ENCODE assay signal across 28 cellular contexts in the genomic region with DNA sequence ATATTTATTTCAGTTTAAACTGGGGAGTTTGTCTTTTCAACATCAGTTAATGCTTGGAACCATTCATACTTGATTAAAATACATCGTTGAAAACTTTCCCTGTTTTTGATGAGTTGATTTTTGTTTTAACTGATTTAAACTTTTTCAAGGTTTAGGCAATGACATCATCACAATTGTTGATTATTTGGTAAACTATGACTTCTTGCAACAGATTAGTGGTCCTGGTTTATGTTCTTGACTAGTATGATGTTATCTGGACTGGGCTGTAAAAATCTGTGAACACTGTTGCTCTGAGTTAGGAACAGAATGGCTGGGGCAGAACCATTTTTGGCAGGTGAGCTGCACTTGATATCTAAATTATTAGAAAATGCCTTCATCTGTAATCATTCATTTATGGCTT. TPM values are rescaled to one million over a fixed set of nuclear protein-coding genes. Genes with fewer than 3 reads are reported as not detected.
A peak's percentile ranks its signal among the peaks of the same experiment; 100 is the strongest.
DNase-seq lines count a peak whose midpoint lies in the region; ATAC-seq, FAIRE-seq and TF ChIP-seq lines count a peak whose summit lies in the region.
"Had no signal": no experiment of that assay in that cellular context is flagged by ENCODE, and none has a peak within 500 bp of the region (broad histone marks: within the 10 kb centered on the region; RNA-seq: fewer than 3 reads in every experiment).

A gene with protein sequence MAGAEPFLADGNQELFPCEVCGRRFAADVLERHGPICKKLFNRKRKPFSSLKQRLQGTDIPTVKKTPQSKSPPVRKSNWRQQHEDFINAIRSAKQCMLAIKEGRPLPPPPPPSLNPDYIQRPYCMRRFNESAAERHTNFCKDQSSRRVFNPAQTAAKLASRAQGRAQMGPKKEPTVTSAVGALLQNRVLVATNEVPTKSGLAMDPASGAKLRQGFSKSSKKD (plus strand): TSS at position 241 of the 400 bp plus-strand sequence. CDS start 66 bp downstream, at position 307.

- no peak for TF ChIP-seq RAD21 in GM12878 (IDR thresholded peaks at IDR 0.05; ENCODE audit: insufficient read depth, low read depth, low read length)

- WGBS in GM12878 (ENCODE audit: insufficient coverage, insufficient replicate concordance, low lambda C conversion rate, missing lambda C conversion rate): 100% methylated on average over 1 of the region's 1 CpG
- WGBS in testis, 2 donors: 85 to 86% methylated on average over 1 of the region's 1 CpG
- 66 to 87% (median 72%) methylated on average over 1 of the region's 1 CpG for WGBS in ovary, 3 donors

- no peak for DNase-seq in activated CD8-positive, alpha-beta T cell treated with anti-CD3 and anti-CD28 coated beads for 36 hours
- DNase-seq in activated CD8-positive, alpha-beta T cell treated with anti-CD3 and anti-CD28 coated beads, Interleukin-2, amount 10 ng/mL, durations not matched to agents 7 days and 5 days: no peak
- DNase-seq in GM12878 (ENCODE audit: low read depth, low spot score) (no peak), testis (no peak), posterior vena cava (ENCODE audit: low spot score) (no peak), ovary (no peak)
- no peak for DNase-seq in activated T-cell treated with anti-CD3 and anti-CD28 coated beads, Interleukin-2, amount 50 U/mL, for 48 hours
- DNase-seq: ACHN; Caco-2; CD4-positive, alpha-beta T cell; DMS153; Kasumi-1; NCI-H1694; NCI-H2081 treated with DMSO at 0.1 percent for 48 hours; NCI-H2171 treated with DMSO at 0.1 percent for 48 hours; NCI-H524 treated with DMSO at 0.1 percent for 48 hours; NCI-H82; OCI-M1 had no signal

- H3K4me3 Mint-ChIP-seq in activated CD8-positive, alpha-beta T cell treated with anti-CD3 and anti-CD28 coated beads for 36 hours: no peak within 1 kb of the TSS
- no peak within 1 kb of the TSS for H3K4me3 Mint-ChIP-seq in activated CD8-positive, alpha-beta T cell treated with anti-CD3 and anti-CD28 coated beads, Interleukin-2, amount 10 ng/mL, durations not matched to agents 7 days and 5 days
- H3K4me3 Mint-ChIP-seq: CD4-positive, alpha-beta T cell had no signal

- H3K36me3 ChIP-seq in GM12878 (ENCODE audit: control insufficient read depth in 2 of 2, insufficient read depth in 2 of 2, low read length in 1 of 2): peaks cover 0 to 14% of the 10 kb centered on the region in 2 experiments
- H3K36me3 ChIP-seq in muscle layer of duodenum (ENCODE audit: control insufficient read depth in 1 of 2, insufficient read depth in 2 of 2, low read length in 2 of 2): peaks cover 25 to 30% of the 10 kb centered on the region in 2 donors
- no peaks in the 10 kb centered on the region for H3K36me3 ChIP-seq in testis (ENCODE audit: low read depth, missing control alignments)
- H3K36me3 ChIP-seq in ovary: no peaks in the 10 kb centered on the region

- no peak for FAIRE-seq in GM12878 (lab: Jason Lieb, UNC)
- FAIRE-seq: GM12892, H1, RCC 7860 had no signal

- H3K4me3 ChIP-seq in GM12878 (no peak within 1 kb of the TSS), muscle layer of duodenum (ENCODE audit: low read depth in 1 of 2, low read length in 2 of 2) (no peak within 1 kb of the TSS), testis (no peak within 1 kb of the TSS), ovary (no peak within 1 kb of the TSS)
- H3K4me3 ChIP-seq: BLaER1, SJSA1 had no signal

- no peaks in the 10 kb centered on the region for H4K20me1 ChIP-seq in GM12878 (ENCODE audit: control insufficient read depth, insufficient read depth)

- peaks cover 2% of the 10 kb centered on the region for H3K9me3 Mint-ChIP-seq in activated CD8-positive, alpha-beta T cell treated with anti-CD3 and anti-CD28 coated beads for 36 hours
- H3K9me3 Mint-ChIP-seq in activated CD8-positive, alpha-beta T cell treated with anti-CD3 and anti-CD28 coated beads, Interleukin-2, amount 10 ng/mL, durations not matched to agents 7 days and 5 days (ENCODE audit: insufficient read depth): no peaks in the 10 kb centered on the region

- H3K9ac ChIP-seq in GM12878 (ENCODE audit: control insufficient read depth, insufficient read depth, low read length): no peak within 1 kb of the TSS
- H3K9ac ChIP-seq: BLaER1 had no signal

- no peaks in the 10 kb centered on the region for H3K27me3 Mint-ChIP-seq in activated CD8-positive, alpha-beta T cell treated with anti-CD3 and anti-CD28 coated beads for 36 hours
- no peaks in the 10 kb centered on the region for H3K27me3 Mint-ChIP-seq in activated CD8-positive, alpha-beta T cell treated with anti-CD3 and anti-CD28 coated beads, Interleukin-2, amount 10 ng/mL, durations not matched to agents 7 days and 5 days (ENCODE audit: low read depth)
- H3K27me3 Mint-ChIP-seq: CD4-positive, alpha-beta T cell had no signal

- no peak for ATAC-seq in activated CD8-positive, alpha-beta T cell treated with anti-CD3 and anti-CD28 coated beads for 36 hours
- ATAC-seq in activated CD8-positive, alpha-beta T cell treated with anti-CD3 and anti-CD28 coated beads, Interleukin-2, amount 10 ng/mL, durations not matched to agents 7 days and 5 days: no peak
- no peak for ATAC-seq in GM12878
- ATAC-seq: Right ventricle myocardium inferior had no signal

- TF ChIP-seq POLR2A in GM12878 (IDR thresholded peaks at IDR 0.05; ENCODE audit: low read depth, low read length) (no peak), testis (IDR thresholded peaks at IDR 0.05) (no peak), ovary (IDR thresholded peaks at IDR 0.05) (no peak)

- CTCF ChIA-PET in activated CD8-positive, alpha-beta T cell treated with anti-CD3 and anti-CD28 coated beads for 36 hours (lab: Charles Lee): no interaction called here
- CTCF ChIA-PET in activated CD8-positive, alpha-beta T cell treated with anti-CD3 and anti-CD28 coated beads, Interleukin-2, amount 10 ng/mL, durations not matched to agents 7 days and 5 days (lab: Charles Lee): interaction anchor here (0.8 to 1.9 kb wide), 2 partner anchors 76 to 149 kb away, joined by 4 read pairs; no protein-coding TSS in a partner anchor
- CTCF ChIA-PET in GM12878 (lab: Yijun Ruan, JAX): no interaction called here

- H3K9me3 ChIP-seq in GM12878 (replicated peaks; ENCODE audit: control insufficient read depth, insufficient read depth, low read length) (no peaks in the 10 kb centered on the region; the same call in 1 of the 3 replicates), muscle layer of duodenum (ENCODE audit: control insufficient read depth in 1 of 2, low read length in 2 of 2) (no peaks in the 10 kb centered on the region), testis (no peaks in the 10 kb centered on the region), ovary (no peaks in the 10 kb centered on the region)
- H3K9me3 ChIP-seq: Caco-2, SJSA1 had no signal

- no peaks in the 10 kb centered on the region for H3K4me1 Mint-ChIP-seq in activated CD8-positive, alpha-beta T cell treated with anti-CD3 and anti-CD28 coated beads for 36 hours (ENCODE audit: low read depth)
- no peaks in the 10 kb centered on the region for H3K4me1 Mint-ChIP-seq in activated CD8-positive, alpha-beta T cell treated with anti-CD3 and anti-CD28 coated beads, Interleukin-2, amount 10 ng/mL, durations not matched to agents 7 days and 5 days (ENCODE audit: low read depth)

- H3K27ac ChIP-seq in GM12878 (ENCODE audit: control insufficient read depth, insufficient read depth) (no peak within 1 kb of the TSS), muscle layer of duodenum (ENCODE audit: low read length) (peak within 1 kb of the TSS; percentile 47), testis (no peak within 1 kb of the TSS), ovary (no peak within 1 kb of the TSS)
- H3K27ac ChIP-seq: 22Rv1, BLaER1, SJSA1 had no signal

- H3K27me3 ChIP-seq in GM12878 (replicated peaks in 1 of 2; ENCODE audit: control insufficient read depth in 2 of 2, insufficient read depth in 2 of 2, low read length in 1 of 2) (no peaks in the 10 kb centered on the region), muscle layer of duodenum (ENCODE audit: low read depth, low read length) (no peaks in the 10 kb centered on the region), testis (no peaks in the 10 kb centered on the region), ovary (no peaks in the 10 kb centered on the region)
- H3K27me3 ChIP-seq: BLaER1 had no signal

- TF ChIP-seq CTCF in activated CD8-positive, alpha-beta T cell treated with anti-CD3 and anti-CD28 coated beads for 36 hours (IDR thresholded peaks at IDR 0.05): no peak
- TF ChIP-seq CTCF in GM12878 (IDR thresholded peaks at IDR 0.05 in 2 of 3, conservative IDR thresholded peaks at IDR 0.05 in 1 of 3; ENCODE audit: control insufficient read depth in 2 of 3, extremely low read depth in 1 of 3, insufficient read depth in 1 of 3, low read depth in 3 of 3, low read length in 3 of 3) (no peak), testis (IDR thresholded peaks at IDR 0.05) (no peak), ovary (IDR thresholded peaks at IDR 0.05) (no peak)

- intact Hi-C loops in activated CD8-positive, alpha-beta T cell treated with anti-CD3 and anti-CD28 coated beads for 36 hours (cut with micrococcal nuclease): no loop called here
- intact Hi-C loops in GM12878 (cut with micrococcal nuclease; ENCODE audit: unreplicated experiment): no loop called here
- intact Hi-C loops in testis (cut with DNase I; ENCODE audit: low total_unique reads): no loop called here
- intact Hi-C loops in posterior vena cava (cut with DNase I): no loop called here
- intact Hi-C loops in ovary (cut with DNase I): no loop called here

- H3K4me1 ChIP-seq in GM12878 (ENCODE audit: control insufficient read depth, insufficient read depth, low read length) (no peaks in the 10 kb centered on the region), muscle layer of duodenum (ENCODE audit: control insufficient read depth in 1 of 2, insufficient read depth in 2 of 2, low read length in 2 of 2) (peaks cover 0 to 21% of the 10 kb centered on the region in 2 donors), testis (no peaks in the 10 kb centered on the region), ovary (ENCODE audit: insufficient read depth) (no peaks in the 10 kb centered on the region)
- H3K4me1 ChIP-seq: BLaER1, Caco-2, SJSA1 had no signal

- BruUV-seq in GM12878 (replicated peaks; lab: Mats Ljungman, UMichigan): no TSS peak

- SMC1A ChIA-PET in GM12878 (lab: Charles Lee; ENCODE audit: uncharacterized antibody, unreplicated experiment): interaction anchor here (1.0 kb wide), 1 partner anchor 15 kb away, joined by 3 read pairs; no protein-coding TSS in a partner anchor

- RAD21 ChIA-PET in GM12878 (lab: Charles Lee; ENCODE audit: unreplicated experiment): no interaction called here

- POLR2A ChIA-PET in activated CD8-positive, alpha-beta T cell treated with anti-CD3 and anti-CD28 coated beads for 36 hours (lab: Charles Lee): no interaction called here
- POLR2A ChIA-PET in activated CD8-positive, alpha-beta T cell treated with anti-CD3 and anti-CD28 coated beads, Interleukin-2, amount 10 ng/mL, durations not matched to agents 7 days and 5 days (lab: Charles Lee): interaction anchor here (0.7 kb wide), 1 partner anchor 214 kb away, joined by 3 read pairs; no protein-coding TSS in a partner anchor
- POLR2A ChIA-PET in GM12878 (lab: Charles Lee): no interaction called here

- in situ Hi-C loops in GM12878 (cut with MboI): no loop called here

- no peaks in the 10 kb centered on the region for H3K79me2 ChIP-seq in GM12878 (ENCODE audit: control insufficient read depth, insufficient read depth, low read length)

- H3K4me2 ChIP-seq in GM12878 (ENCODE audit: control insufficient read depth, insufficient read depth): no peak within 1 kb of the TSS
- H3K4me2 ChIP-seq: BLaER1 had no signal

- H3K36me3 Mint-ChIP-seq in activated CD8-positive, alpha-beta T cell treated with anti-CD3 and anti-CD28 coated beads for 36 hours (ENCODE audit: low read depth): peaks cover 51% of the 10 kb centered on the region
- peaks cover 40% of the 10 kb centered on the region for H3K36me3 Mint-ChIP-seq in activated CD8-positive, alpha-beta T cell treated with anti-CD3 and anti-CD28 coated beads, Interleukin-2, amount 10 ng/mL, durations not matched to agents 7 days and 5 days (ENCODE audit: low read depth)

- H3K27ac Mint-ChIP-seq in activated CD8-positive, alpha-beta T cell treated with anti-CD3 and anti-CD28 coated beads for 36 hours: peak within 1 kb of the TSS; percentile 10
- no peak within 1 kb of the TSS for H3K27ac Mint-ChIP-seq in activated CD8-positive, alpha-beta T cell treated with anti-CD3 and anti-CD28 coated beads, Interleukin-2, amount 10 ng/mL, durations not matched to agents 7 days and 5 days
- H3K27ac Mint-ChIP-seq: CD4-positive, alpha-beta T cell had no signal

- no peak within 1 kb of the TSS for H2AFZ ChIP-seq in GM12878 (ENCODE audit: control insufficient read depth, low read depth, low read length)

- TF ChIP-seq EP300 in GM12878 (IDR thresholded peaks at IDR 0.05; ENCODE audit: borderline replicate concordance in 1 of 2, control insufficient read depth in 1 of 2, low read depth in 2 of 2, low read length in 2 of 2): no peak
- TF ChIP-seq EP300 in ovary (IDR thresholded peaks at IDR 0.05): no peak

RNA-seq across cellular contexts. Expression of the gene that starts here (rescaled TPM):
- not detected for total RNA-seq in activated CD8-positive, alpha-beta T cell treated with anti-CD3 and anti-CD28 coated beads for 36 hours
- not detected for total RNA-seq in activated CD8-positive, alpha-beta T cell treated with anti-CD3 and anti-CD28 coated beads, Interleukin-2, amount 10 ng/mL, durations not matched to agents 7 days and 5 days
- total RNA-seq in GM12878 (2013; cell fraction: nucleolus; rRNA removed): not detected in 2 replicates
- total RNA-seq in GM12878 (2014; rRNA removed) (not detected in 2 replicates), GM12878 (2014; rRNA removed; fragmentation: Illumina TruSeq; extraction: Trizol) (not detected in 2 replicates), GM12878 (2021) (0.36 and 0.40 TPM in 2 replicates), testis (10 to 100 TPM in 1 of 2 donors, 1 to 10 TPM in 1; 4.6 to 16.9 TPM), posterior vena cava (not detected), ovary (under 1 TPM in 1 of 7 donors, not detected in 6; 0.50 TPM)
- polyA plus RNA-seq in GM12878 (2011; ENCODE audit: low read depth): not detected
- polyA plus RNA-seq in GM12878 (2011; rRNA removed) (0.33 TPM in 1 of 2 replicates, not detected in the other), GM12878 (2014; fragmentation: Illumina TruSeq; extraction: Trizol) (not detected in 2 replicates), GM12878 (2014; fragmentation: Nextera tagmentation; extraction: Ambion mirVana) (under 1 TPM in 1 of 2 experiments, not detected in 1; 0.31 TPM), GM12878 (2014; rRNA removed) (0.09 TPM in 1 of 2 replicates, not detected in the other), GM12878 (2016; fragmentation: Nextera tagmentation; extraction: Ambion mirVana) (under 1 TPM in 1 of 2 experiments, not detected in 1; 0.20 TPM), testis (ENCODE audit: insufficient read depth, low read depth, low replicate concordance) (23.0 TPM), ovary (not detected)
- polyA plus RNA-seq in GM12878 (2011; cell fraction: cytosol; rRNA removed): not detected in 2 replicates
- 0.15 and 0.27 TPM in 2 replicates for polyA plus RNA-seq in GM12878 (2011; cell fraction: nucleus; rRNA removed)
- polyA plus RNA-seq in GM12878 (2012): 0.31 TPM in 1 of 2 replicates, not detected in the other
- 0.59 TPM in 1 of 2 replicates, not detected in the other for polyA minus RNA-seq in GM12878 (2011; rRNA and poly(A)+ RNA removed)
- polyA minus RNA-seq in GM12878 (2011; cell fraction: cytosol; rRNA and poly(A)+ RNA removed): not detected in 2 replicates
- 0.48 TPM in 1 of 2 replicates, not detected in the other for polyA minus RNA-seq in GM12878 (2011; cell fraction: nucleus; rRNA and poly(A)+ RNA removed)
- total RNA-seq: Caco-2; CD4-positive, alpha-beta T cell; G401; H1; MCF 10A; Right ventricle myocardium inferior; SJSA1 had no signal
- polyA plus RNA-seq: H1 had no signal

Comparison
In these comparisons a context has a peak if more than half of its experiments do, and no peak if none do; other contexts are left out.
1. RNA of the gene that starts here (polyA plus RNA-seq): 23.0 TPM in testis (single experiment); 0.09 to 0.33 TPM in GM12878 and not detected in ovary; every median in the first group is over 10 times any median in the second.